In genomic region chr6:27810768-27811298, GRCh38 we compare ENCODE assay signal across 8 cellular contexts.
DNase-seq lines count a peak whose midpoint lies in the region; ATAC-seq, FAIRE-seq and TF ChIP-seq lines count a peak whose summit lies in the region.

No MANE protein-coding gene starts in this region.

- no peak for ATAC-seq in activated T-cell treated with anti-CD3 and anti-CD28 coated beads, Interleukin-2, amount 50 U/mL, for 72 hours (replicated peaks in 1 of 2)
- no peak for ATAC-seq in GM21526 (IDR thresholded peaks at IDR 0.05; ENCODE audit: low FRiP score, unreplicated experiment)

- peak overlapping the region; percentile 39 to 80 for H3K9ac ChIP-seq in kidney (ENCODE audit: low read length in 2 of 2)

- H3K36me3 ChIP-seq in kidney (ENCODE audit: control insufficient read depth in 1 of 2, insufficient read depth in 2 of 2, low read length in 2 of 2) (no peaks in the 10 kb centered on the region), transverse colon (no peaks in the 10 kb centered on the region)

- WGBS in transverse colon (ENCODE audit: low coverage in 1 of 2), 2 donors, result 7 to 10% methylated on average over 9 of the region's 9 CpGs

- H3K4me3 Mint-ChIP-seq in activated T-cell treated with anti-CD3 and anti-CD28 coated beads, Interleukin-2, amount 50 U/mL, for 72 hours, result peak overlapping the region; percentile 93 to 100

- in situ Hi-C loops in transverse colon (cut with MboI; ENCODE audit: low pct_ligation_motif_present in 1 of 4, low pct_unique_long_range_greater_than_20kb in 1 of 4, low sequenced_read_pairs in 3 of 4), result loop anchor here in 3 of 4 donors (25.0 kb wide), 1 partner anchor 1774 kb away; a partner anchor contains a TSS

- DNase-seq in stimulated activated CD4-positive, alpha-beta T cell treated with anti-CD3 and anti-CD28 coated beads, Interleukin-1b, Interleukin-23, amount 100 ng/mL, for 48 hours, result peak; percentile 27
- no peak for DNase-seq in stimulated activated CD4-positive, alpha-beta T cell treated with anti-CD3 and anti-CD28 coated beads, Interleukin-4, amount 100 ng/mL, for 24 hours
- no peak for DNase-seq in activated T-cell treated with anti-CD3 and anti-CD28 coated beads, Interleukin-2, amount 50 U/mL, for 72 hours
- DNase-seq in kidney (no peak), transverse colon (no peak), ecto neural progenitor cell (ENCODE audit: low spot score) (no peak), NCI-H2196 (lab: John Stamatoyannopoulos, UW; ENCODE audit: unreplicated experiment) (no peak)

- intact Hi-C loops in kidney (cut with DNase I), result no loop called here
- intact Hi-C loops in transverse colon (cut with DNase I; ENCODE audit: low total_unique reads), result no loop called here

- no peak for FAIRE-seq in kidney (lab: Jason Lieb, UNC)

- H3K27ac Mint-ChIP-seq in activated T-cell treated with anti-CD3 and anti-CD28 coated beads, Interleukin-2, amount 50 U/mL, for 72 hours, result peak overlapping the region; percentile 99

- H3K4me1 Mint-ChIP-seq in activated T-cell treated with anti-CD3 and anti-CD28 coated beads, Interleukin-2, amount 50 U/mL, for 72 hours (ENCODE audit: low read depth), result peaks cover 79% of the 10 kb centered on the region

- no peaks in the 10 kb centered on the region for H3K9me3 ChIP-seq in kidney (ENCODE audit: control insufficient read depth in 1 of 2, low read length in 2 of 2)
- H3K9me3 ChIP-seq in transverse colon, result no peaks in the 10 kb centered on the region

- no peak for TF ChIP-seq CTCF in kidney (IDR thresholded peaks at IDR 0.05; ENCODE audit: borderline replicate concordance, extremely low read depth, insufficient read depth)
- no peak for TF ChIP-seq CTCF in transverse colon (IDR thresholded peaks at IDR 0.05)

- TF ChIP-seq POLR2A in transverse colon (IDR thresholded peaks at IDR 0.05), result no peak

- H3K27ac ChIP-seq in kidney (ENCODE audit: low read depth in 2 of 2, low read length in 2 of 2) (peak overlapping the region; percentile 67 to 79), transverse colon (peak overlapping the region; percentile 90 to 94 (median 92))

- peaks cover 5% of the 10 kb centered on the region in 2 donors for H3K4me1 ChIP-seq in kidney (ENCODE audit: control insufficient read depth in 1 of 2, insufficient read depth in 1 of 2, low read depth in 1 of 2, low read length in 2 of 2)
- H3K4me1 ChIP-seq in transverse colon, result peaks cover 0 to 55% (median 24%) of the 10 kb centered on the region in 4 donors

- no peaks in the 10 kb centered on the region for H3K9me3 Mint-ChIP-seq in activated T-cell treated with anti-CD3 and anti-CD28 coated beads, Interleukin-2, amount 50 U/mL, for 72 hours

- peaks cover 9% of the 10 kb centered on the region for H3K27me3 ChIP-seq in transverse colon

- H3K4me3 ChIP-seq in kidney (ENCODE audit: low read length in 2 of 2) (peak overlapping the region; percentile 46 to 79), transverse colon (peak overlapping the region; percentile 48 to 67 (median 53))

- H3K27me3 Mint-ChIP-seq in activated T-cell treated with anti-CD3 and anti-CD28 coated beads, Interleukin-2, amount 50 U/mL, for 72 hours (ENCODE audit: low read depth), result no peaks in the 10 kb centered on the region

- H3K36me3 Mint-ChIP-seq in activated T-cell treated with anti-CD3 and anti-CD28 coated beads, Interleukin-2, amount 50 U/mL, for 72 hours (ENCODE audit: insufficient read depth in 2 of 2), result peaks cover 3 to 7% of the 10 kb centered on the region in 2 donors

- TF ChIP-seq EP300 in transverse colon (IDR thresholded peaks at IDR 0.05; ENCODE audit: low read depth), result no peak
